In the genomic region with DNA sequence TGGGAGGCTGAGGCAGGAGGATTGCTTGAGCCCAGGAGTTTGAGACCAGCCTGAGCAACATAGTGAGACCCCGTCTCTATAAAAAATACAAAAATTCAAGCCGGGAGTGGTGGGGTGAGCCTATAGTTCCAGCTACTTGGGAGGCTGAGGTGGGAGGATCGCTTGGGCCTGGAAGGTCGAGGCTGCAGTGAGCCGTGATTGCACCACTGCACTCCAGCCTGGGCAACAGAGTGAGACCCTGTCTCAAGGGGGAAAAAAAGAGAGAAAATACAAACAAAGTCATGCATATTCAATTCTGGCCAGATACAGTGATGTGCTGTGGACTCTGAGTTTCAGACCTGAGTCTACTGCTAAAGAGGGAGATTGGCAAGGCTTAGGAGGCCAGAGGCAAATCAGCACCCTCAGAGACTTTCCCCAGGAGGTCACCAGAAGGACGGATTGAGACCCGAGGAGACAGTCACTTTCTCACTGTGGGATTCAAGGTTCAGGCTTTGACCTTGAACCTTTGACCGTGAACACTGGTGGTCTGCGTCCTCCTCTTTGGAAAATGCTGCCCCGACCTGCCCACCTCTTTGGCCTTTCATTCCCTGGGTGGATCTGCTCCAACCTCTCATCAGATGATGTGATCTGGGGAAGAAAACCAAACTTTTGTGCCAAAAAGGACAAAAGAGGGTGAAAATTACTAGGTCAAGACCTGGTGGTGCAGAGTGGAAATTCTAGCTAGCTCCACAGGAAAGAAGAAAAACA, we compare ENCODE assay signal across 1 cellular context.
TF ChIP-seq lines count a peak whose summit lies in the region.

No MANE protein-coding gene starts in this region.

TF ChIP-seq in HCT116, 20 proteins besides CTCF, POLR2A, EP300 and RAD21 (continued from another document):
- TF ChIP-seq, protein P1, sequence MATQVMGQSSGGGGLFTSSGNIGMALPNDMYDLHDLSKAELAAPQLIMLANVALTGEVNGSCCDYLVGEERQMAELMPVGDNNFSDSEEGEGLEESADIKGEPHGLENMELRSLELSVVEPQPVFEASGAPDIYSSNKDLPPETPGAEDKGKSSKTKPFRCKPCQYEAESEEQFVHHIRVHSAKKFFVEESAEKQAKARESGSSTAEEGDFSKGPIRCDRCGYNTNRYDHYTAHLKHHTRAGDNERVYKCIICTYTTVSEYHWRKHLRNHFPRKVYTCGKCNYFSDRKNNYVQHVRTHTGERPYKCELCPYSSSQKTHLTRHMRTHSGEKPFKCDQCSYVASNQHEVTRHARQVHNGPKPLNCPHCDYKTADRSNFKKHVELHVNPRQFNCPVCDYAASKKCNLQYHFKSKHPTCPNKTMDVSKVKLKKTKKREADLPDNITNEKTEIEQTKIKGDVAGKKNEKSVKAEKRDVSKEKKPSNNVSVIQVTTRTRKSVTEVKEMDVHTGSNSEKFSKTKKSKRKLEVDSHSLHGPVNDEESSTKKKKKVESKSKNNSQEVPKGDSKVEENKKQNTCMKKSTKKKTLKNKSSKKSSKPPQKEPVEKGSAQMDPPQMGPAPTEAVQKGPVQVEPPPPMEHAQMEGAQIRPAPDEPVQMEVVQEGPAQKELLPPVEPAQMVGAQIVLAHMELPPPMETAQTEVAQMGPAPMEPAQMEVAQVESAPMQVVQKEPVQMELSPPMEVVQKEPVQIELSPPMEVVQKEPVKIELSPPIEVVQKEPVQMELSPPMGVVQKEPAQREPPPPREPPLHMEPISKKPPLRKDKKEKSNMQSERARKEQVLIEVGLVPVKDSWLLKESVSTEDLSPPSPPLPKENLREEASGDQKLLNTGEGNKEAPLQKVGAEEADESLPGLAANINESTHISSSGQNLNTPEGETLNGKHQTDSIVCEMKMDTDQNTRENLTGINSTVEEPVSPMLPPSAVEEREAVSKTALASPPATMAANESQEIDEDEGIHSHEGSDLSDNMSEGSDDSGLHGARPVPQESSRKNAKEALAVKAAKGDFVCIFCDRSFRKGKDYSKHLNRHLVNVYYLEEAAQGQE (IDR thresholded peaks at IDR 0.05; ENCODE audit: low read depth): no peak
- TF ChIP-seq SP1 (IDR thresholded peaks at IDR 0.05; ENCODE audit: low read depth) (no peak), POLR2AphosphoS5 (IDR thresholded peaks at IDR 0.05; ENCODE audit: low read depth, low read length) (no peak), SRF (IDR thresholded peaks at IDR 0.05; ENCODE audit: low read depth) (no peak), JUND (IDR thresholded peaks at IDR 0.05) (no peak), YY1 (IDR thresholded peaks at IDR 0.05; ENCODE audit: extremely low read depth, insufficient replicate concordance, low read depth, low read length) (no peak), FOSL1 (IDR thresholded peaks at IDR 0.05; ENCODE audit: low read depth) (no peak), SIN3A (IDR thresholded peaks at IDR 0.05; ENCODE audit: low read depth) (no peak), CEBPB (IDR thresholded peaks at IDR 0.05; ENCODE audit: low read depth) (no peak), EZH2 (IDR thresholded peaks at IDR 0.05) (no peak), ZNF274 (IDR thresholded peaks at IDR 0.05; ENCODE audit: low read depth, low read length) (no peak), ELF1 (IDR thresholded peaks at IDR 0.05; ENCODE audit: borderline replicate concordance, low read depth) (no peak), TCF7L2 (IDR thresholded peaks at IDR 0.05; ENCODE audit: borderline replicate concordance, extremely low read depth, insufficient read depth, insufficient read length) (no peak)
- TF ChIP-seq, protein P2, sequence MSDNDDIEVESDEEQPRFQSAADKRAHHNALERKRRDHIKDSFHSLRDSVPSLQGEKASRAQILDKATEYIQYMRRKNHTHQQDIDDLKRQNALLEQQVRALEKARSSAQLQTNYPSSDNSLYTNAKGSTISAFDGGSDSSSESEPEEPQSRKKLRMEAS (IDR thresholded peaks at IDR 0.05): no peak
- TF ChIP-seq, protein P3, sequence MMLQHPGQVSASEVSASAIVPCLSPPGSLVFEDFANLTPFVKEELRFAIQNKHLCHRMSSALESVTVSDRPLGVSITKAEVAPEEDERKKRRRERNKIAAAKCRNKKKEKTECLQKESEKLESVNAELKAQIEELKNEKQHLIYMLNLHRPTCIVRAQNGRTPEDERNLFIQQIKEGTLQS (IDR thresholded peaks at IDR 0.05): no peak
- TF ChIP-seq, protein P4, sequence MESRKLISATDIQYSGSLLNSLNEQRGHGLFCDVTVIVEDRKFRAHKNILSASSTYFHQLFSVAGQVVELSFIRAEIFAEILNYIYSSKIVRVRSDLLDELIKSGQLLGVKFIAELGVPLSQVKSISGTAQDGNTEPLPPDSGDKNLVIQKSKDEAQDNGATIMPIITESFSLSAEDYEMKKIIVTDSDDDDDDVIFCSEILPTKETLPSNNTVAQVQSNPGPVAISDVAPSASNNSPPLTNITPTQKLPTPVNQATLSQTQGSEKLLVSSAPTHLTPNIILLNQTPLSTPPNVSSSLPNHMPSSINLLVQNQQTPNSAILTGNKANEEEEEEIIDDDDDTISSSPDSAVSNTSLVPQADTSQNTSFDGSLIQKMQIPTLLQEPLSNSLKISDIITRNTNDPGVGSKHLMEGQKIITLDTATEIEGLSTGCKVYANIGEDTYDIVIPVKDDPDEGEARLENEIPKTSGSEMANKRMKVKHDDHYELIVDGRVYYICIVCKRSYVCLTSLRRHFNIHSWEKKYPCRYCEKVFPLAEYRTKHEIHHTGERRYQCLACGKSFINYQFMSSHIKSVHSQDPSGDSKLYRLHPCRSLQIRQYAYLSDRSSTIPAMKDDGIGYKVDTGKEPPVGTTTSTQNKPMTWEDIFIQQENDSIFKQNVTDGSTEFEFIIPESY (IDR thresholded peaks at IDR 0.05; ENCODE audit: extremely low read depth, insufficient replicate concordance, low read length): no peak
